7 cellular contexts compared by ENCODE assay signal in the genomic region with DNA sequence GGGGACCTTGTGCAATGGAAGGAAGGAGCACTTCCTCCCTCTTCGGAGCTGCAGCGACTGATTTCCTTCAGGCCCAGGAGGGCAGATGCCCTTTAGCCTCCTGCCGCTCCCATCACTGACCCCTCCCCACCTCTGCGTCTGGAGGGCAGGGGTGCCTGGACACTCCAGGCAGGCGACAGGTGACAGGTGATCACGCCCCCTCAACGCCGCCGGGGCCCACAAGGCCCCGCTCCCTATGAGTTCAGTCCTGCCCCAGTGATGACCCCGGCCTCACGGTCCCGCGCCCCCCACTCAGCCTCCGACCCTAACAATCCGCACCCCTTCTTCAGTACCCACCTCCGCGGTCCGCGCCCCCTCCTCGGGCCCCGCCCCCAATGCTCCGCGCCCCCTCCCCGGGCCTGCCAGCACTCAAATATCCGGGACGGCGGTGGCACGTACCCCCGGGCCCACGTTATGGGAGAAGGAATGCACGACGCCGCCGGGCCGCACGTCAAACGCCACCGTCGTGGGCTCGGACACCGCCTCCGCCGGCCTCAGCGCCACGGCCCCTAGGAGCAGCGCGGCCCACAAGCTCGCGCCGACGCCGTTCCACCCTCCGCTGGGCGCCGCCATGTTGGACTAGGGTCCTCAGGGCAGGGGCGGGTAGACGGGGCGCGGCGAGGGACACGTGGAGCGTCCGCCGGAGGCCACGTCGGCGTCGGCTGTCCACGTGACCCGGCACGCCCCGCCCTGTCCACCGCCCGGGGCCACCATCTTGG. TPM values are rescaled to one million over a fixed set of nuclear protein-coding genes. Genes with fewer than 3 reads are reported as not detected.
A peak's percentile ranks its signal among the peaks of the same experiment; 100 is the strongest.
DNase-seq lines count a peak whose midpoint lies in the region; ATAC-seq, FAIRE-seq and TF ChIP-seq lines count a peak whose summit lies in the region.

A gene (minus strand): TSS at position 620 of the 758 bp plus-strand sequence. CDS start 8 bp downstream, at position 612.

- FAIRE-seq in small intestine (lab: Jason Lieb, UNC): no peak

- DNase-seq in NCI-H2227 treated with DMSO at 0.1 percent for 48 hours (lab: John Stamatoyannopoulos, UW) (peak; percentile 47), WERI-Rb-1 (peak; percentile 93), breast epithelium (ENCODE audit: low spot score in 2 of 2) (peak; percentile 77 to 91), iPS-NIHi7 (ENCODE audit: extremely low spot score) (peak; percentile 100), small intestine (peak; percentile 89)

- H3K27me3 ChIP-seq in WERI-Rb-1 (ENCODE audit: insufficient read depth, low read depth, severe bottlenecking) (no peaks in the 10 kb centered on the region), breast epithelium (no peaks in the 10 kb centered on the region), small intestine (ENCODE audit: control insufficient read depth in 2 of 2, insufficient read depth in 2 of 2, low read length in 2 of 2) (no peaks in the 10 kb centered on the region)

- peak; percentile 73 for TF ChIP-seq POLR2A in GM18526 (IDR thresholded peaks at IDR 0.05; ENCODE audit: extremely low read depth, insufficient read length)
- TF ChIP-seq POLR2A in breast epithelium (IDR thresholded peaks at IDR 0.05): no peak

- H3K27ac ChIP-seq in WERI-Rb-1: peak within 1 kb of the TSS; percentile 89
- H3K27ac ChIP-seq in breast epithelium: peak within 1 kb of the TSS; percentile 84 to 88
- peak within 1 kb of the TSS; percentile 79 to 90 for H3K27ac ChIP-seq in small intestine (ENCODE audit: low read depth in 1 of 2, low read length in 1 of 2)

- peaks cover 29% of the 10 kb centered on the region for H3K36me3 ChIP-seq in WERI-Rb-1
- no peaks in the 10 kb centered on the region for H3K36me3 ChIP-seq in breast epithelium
- peaks cover 3 to 5% of the 10 kb centered on the region in 2 donors for H3K36me3 ChIP-seq in small intestine (ENCODE audit: control insufficient read depth in 2 of 2, insufficient read depth in 2 of 2, low read length in 2 of 2)

- 0% methylated on average over 31 to 75 of the region's 75 CpGs for WGBS in small intestine, 3 donors

- H3K9me3 ChIP-seq in WERI-Rb-1 (ENCODE audit: severe bottlenecking) (no peaks in the 10 kb centered on the region), breast epithelium (no peaks in the 10 kb centered on the region), small intestine (ENCODE audit: control insufficient read depth, low read depth) (no peaks in the 10 kb centered on the region)

- TF ChIP-seq CTCF in WERI-Rb-1 (IDR thresholded peaks at IDR 0.05; ENCODE audit: low read depth, low read length) (no peak), breast epithelium (IDR thresholded peaks at IDR 0.05) (no peak)

- intact Hi-C loops in breast epithelium (cut with DNase I; ENCODE audit: low total_unique reads): loop anchor here (5.0 kb wide), 1 partner anchor 1618 kb away; no protein-coding TSS in a partner anchor

- H3K4me3 ChIP-seq in WERI-Rb-1 (ENCODE audit: low read depth, low read length) (peak within 1 kb of the TSS; percentile 91), breast epithelium (peak within 1 kb of the TSS; percentile 93 to 99 (median 97)), small intestine (ENCODE audit: low read depth in 1 of 2, low read length in 2 of 2) (peak within 1 kb of the TSS; percentile 82 to 99)

- peak; percentile 84 for ATAC-seq in HG03108 (IDR thresholded peaks at IDR 0.05; ENCODE audit: unreplicated experiment)

- peaks cover 0 to 4% of the 10 kb centered on the region in 2 donors for H3K4me1 ChIP-seq in breast epithelium
- H3K4me1 ChIP-seq in small intestine (ENCODE audit: control insufficient read depth in 2 of 2, insufficient read depth in 1 of 2, low read depth in 1 of 2, low read length in 1 of 2): peaks cover 0 to 7% of the 10 kb centered on the region in 2 donors

RNA-seq across cellular contexts. Expression of the gene that starts here (rescaled TPM):
- 10 to 100 TPM; 36.3 to 55.1 (median 42.1) TPM for total RNA-seq in breast epithelium
- polyA plus RNA-seq in small intestine: 100 to 1,000 TPM in 1 of 3 donors, 10 to 100 TPM in 2; 45.8 to 220 (median 75.7) TPM

Comparison
In these comparisons a context has a peak if more than half of its experiments do, and no peak if none do; other contexts are left out.
1. Peak in every context shown above with its lines: DNase-seq, ATAC-seq, H3K4me3 ChIP-seq and H3K27ac ChIP-seq.
2. DNase-seq: peak in every context shown above with its lines; median percentile 100 in iPS-NIHi7; 93 in WERI-Rb-1; 89 in small intestine; 84 in breast epithelium; 47 in NCI-H2227 treated with DMSO at 0.1 percent for 48 hours.